In genomic region chr10:97708167-97708566, GRCh38 we compare ENCODE assay signal across 22 cellular contexts. TPM values are rescaled to one million over a fixed set of nuclear protein-coding genes. Genes with fewer than 3 reads are reported as not detected.
DNase-seq lines count a peak whose midpoint lies in the region; ATAC-seq and TF ChIP-seq lines count a peak whose summit lies in the region.
"Had no signal": no experiment of that assay in that cellular context is flagged by ENCODE, and none has a peak within 500 bp of the region (broad histone marks: within the 10 kb centered on the region; RNA-seq: fewer than 3 reads in every experiment).

No MANE protein-coding gene starts in this region.

- no peak overlapping the region for H3K9ac ChIP-seq in liver (ENCODE audit: low read depth in 1 of 2, low read length in 2 of 2)
- H3K9ac ChIP-seq: BLaER1, GM23248 had no signal

- H3K4me3 ChIP-seq in choroid plexus epithelial cell (ENCODE audit: low read depth, low read length) (no peak overlapping the region), liver (ENCODE audit: low read depth in 1 of 3, low read length in 3 of 3) (no peak overlapping the region), spleen (no peak overlapping the region), breast epithelium (no peak overlapping the region)
- H3K4me3 ChIP-seq: BLaER1, GM23248, HAP-1 had no signal

- ATAC-seq in activated CD4-positive, alpha-beta T cell treated with anti-CD3 and anti-CD28 coated beads for 36 hours = no peak
- ATAC-seq in activated T-cell treated with anti-CD3 and anti-CD28 coated beads, Interleukin-2, amount 50 U/mL, for 4 hours = no peak

- WGBS in liver = 87% methylated on average over 2 of the region's 2 CpGs
- WGBS in spleen, 5 donors = 87 to 98% (median 92%) methylated on average over 2 of the region's 2 CpGs

- no peaks in the 10 kb centered on the region for H3K36me3 Mint-ChIP-seq in activated CD4-positive, alpha-beta T cell treated with anti-CD3 and anti-CD28 coated beads for 36 hours (ENCODE audit: low read depth)
- H3K36me3 Mint-ChIP-seq in activated T-cell treated with anti-CD3 and anti-CD28 coated beads, Interleukin-2, amount 50 U/mL, for 4 hours (ENCODE audit: insufficient read depth) = no peaks in the 10 kb centered on the region

- H3K4me1 Mint-ChIP-seq in activated CD4-positive, alpha-beta T cell treated with anti-CD3 and anti-CD28 coated beads for 36 hours = peaks cover 4% of the 10 kb centered on the region
- H3K4me1 Mint-ChIP-seq in activated T-cell treated with anti-CD3 and anti-CD28 coated beads, Interleukin-2, amount 50 U/mL, for 4 hours (ENCODE audit: low read depth) = peaks cover 7% of the 10 kb centered on the region

- no peaks in the 10 kb centered on the region for H3K36me3 ChIP-seq in liver (ENCODE audit: control insufficient read depth in 4 of 4, insufficient read depth in 3 of 4, low read depth in 1 of 4, low read length in 3 of 4)
- H3K36me3 ChIP-seq in spleen = no peaks in the 10 kb centered on the region
- no peaks in the 10 kb centered on the region for H3K36me3 ChIP-seq in breast epithelium
- H3K36me3 ChIP-seq: BLaER1, HAP-1 had no signal

- POLR2A ChIA-PET in activated CD4-positive, alpha-beta T cell treated with anti-CD3 and anti-CD28 coated beads for 36 hours (lab: Charles Lee) = no interaction called here

- TF ChIP-seq RAD21 in liver (IDR thresholded peaks at IDR 0.05) = no peak

- H3K27ac Mint-ChIP-seq in activated CD4-positive, alpha-beta T cell treated with anti-CD3 and anti-CD28 coated beads for 36 hours = no peak overlapping the region
- H3K27ac Mint-ChIP-seq: CD4-positive, alpha-beta T cell had no signal

- intact Hi-C loops in spleen (cut with DNase I; ENCODE audit: low total_unique reads) (no loop called here), breast epithelium (cut with DNase I; ENCODE audit: low total_unique reads) (no loop called here)
- intact Hi-C loops in activated CD4-positive, alpha-beta T cell treated with anti-CD3 and anti-CD28 coated beads for 36 hours (cut with DNase I, micrococcal nuclease) = loop anchor here in 1 of 2 experiments (5.0 kb wide), 1 partner anchor 159 kb away; no protein-coding TSS in a partner anchor

- H3K27ac ChIP-seq in liver (ENCODE audit: low read depth in 1 of 2, low read length in 2 of 2) (peak overlapping the region; percentile 55 to 69), spleen (no peak overlapping the region), breast epithelium (no peak overlapping the region)
- H3K27ac ChIP-seq: BLaER1, GM23248 had no signal

- DNase-seq in choroid plexus epithelial cell (ENCODE audit: low read depth) (peak; percentile 53), spleen (peak; percentile 19), COLO668 (lab: John Stamatoyannopoulos, UW; ENCODE audit: unreplicated experiment) (no peak), breast epithelium (ENCODE audit: low spot score in 2 of 2) (no peak)
- no peak for DNase-seq in activated CD4-positive, alpha-beta T cell treated with anti-CD3 and anti-CD28 coated beads for 36 hours
- no peak for DNase-seq in activated T-cell treated with anti-CD3 and anti-CD28 coated beads, Interleukin-2, amount 50 U/mL, for 4 hours
- DNase-seq: Caco-2; CD4-positive, alpha-beta T cell; DMS 273 treated with DMSO at 0.1 percent for 48 hours; DMS79 treated with DMSO at 0.1 percent for 48 hours; GM23248; KBM-7; NCI-H1092 treated with DMSO at 0.1 percent for 48 hours; NCI-H1436 treated with DMSO at 0.1 percent for 48 hours; NCI-H1930; NCI-H2171 treated with DMSO at 0.1 percent for 48 hours; NCI-H524 treated with DMSO at 0.1 percent for 48 hours; NCI-H82; SIG-M5 had no signal

- no peak overlapping the region for H3K4me3 Mint-ChIP-seq in activated CD4-positive, alpha-beta T cell treated with anti-CD3 and anti-CD28 coated beads for 36 hours
- H3K4me3 Mint-ChIP-seq in activated T-cell treated with anti-CD3 and anti-CD28 coated beads, Interleukin-2, amount 50 U/mL, for 4 hours = no peak overlapping the region
- H3K4me3 Mint-ChIP-seq: CD4-positive, alpha-beta T cell had no signal

- CTCF ChIA-PET in activated CD4-positive, alpha-beta T cell treated with anti-CD3 and anti-CD28 coated beads for 36 hours (lab: Charles Lee) = interaction anchor here (1.2 to 14.7 kb wide), 7 partner anchors 8 to 161 kb away, joined by 3 to 384 read pairs (median 4); partner anchors contain the start of gene ZFYVE27

- H3K27me3 ChIP-seq in liver (ENCODE audit: control insufficient read depth in 4 of 4, insufficient read depth in 4 of 4, low read length in 3 of 4) = no peaks in the 10 kb centered on the region
- peaks cover 0 to 40% (median 0%) of the 10 kb centered on the region in 7 donors for H3K27me3 ChIP-seq in spleen (replicated peaks in 1 of 7)
- H3K27me3 ChIP-seq in breast epithelium = no peaks in the 10 kb centered on the region
- H3K27me3 ChIP-seq: BLaER1 had no signal

- peaks cover 24% of the 10 kb centered on the region for H3K27me3 Mint-ChIP-seq in activated CD4-positive, alpha-beta T cell treated with anti-CD3 and anti-CD28 coated beads for 36 hours
- peaks cover 27% of the 10 kb centered on the region for H3K27me3 Mint-ChIP-seq in activated T-cell treated with anti-CD3 and anti-CD28 coated beads, Interleukin-2, amount 50 U/mL, for 4 hours (ENCODE audit: low read depth)

- no peak for TF ChIP-seq CTCF in choroid plexus epithelial cell (conservative IDR thresholded peaks at IDR 0.05; ENCODE audit: low read depth, low read length)
- no peak for TF ChIP-seq CTCF in liver (IDR thresholded peaks at IDR 0.05; ENCODE audit: low read depth, low read length, missing input control)
- TF ChIP-seq CTCF in spleen (IDR thresholded peaks at IDR 0.05 in 8 of 11, conservative IDR thresholded peaks at IDR 0.05 in 3 of 11) = no peak
- no peak for TF ChIP-seq CTCF in breast epithelium (IDR thresholded peaks at IDR 0.05)

- H3K9me3 Mint-ChIP-seq in activated CD4-positive, alpha-beta T cell treated with anti-CD3 and anti-CD28 coated beads for 36 hours (ENCODE audit: low read depth) = no peaks in the 10 kb centered on the region
- no peaks in the 10 kb centered on the region for H3K9me3 Mint-ChIP-seq in activated T-cell treated with anti-CD3 and anti-CD28 coated beads, Interleukin-2, amount 50 U/mL, for 4 hours
- H3K9me3 Mint-ChIP-seq: CD4-positive, alpha-beta T cell had no signal

- H3K4me1 ChIP-seq in liver (ENCODE audit: control insufficient read depth in 4 of 4, insufficient read depth in 4 of 4, low read length in 3 of 4) (peaks cover 6 to 16% (median 11%) of the 10 kb centered on the region in 4 donors), spleen (peaks cover 2 to 30% (median 17%) of the 10 kb centered on the region in 6 donors), breast epithelium (no peaks in the 10 kb centered on the region)

- TF ChIP-seq POLR2A in spleen (IDR thresholded peaks at IDR 0.05) = no peak
- TF ChIP-seq POLR2A in breast epithelium (IDR thresholded peaks at IDR 0.05) = no peak

- H3K9me3 ChIP-seq in liver (ENCODE audit: control insufficient read depth in 4 of 4, low read length in 3 of 4) (no peaks in the 10 kb centered on the region), spleen (no peaks in the 10 kb centered on the region), breast epithelium (no peaks in the 10 kb centered on the region)
- H3K9me3 ChIP-seq: BLaER1, Caco-2, HAP-1 had no signal

TF ChIP-seq in liver, 16 proteins besides CTCF, POLR2A, EP300 and RAD21 (continues in another document):
- TF ChIP-seq NR2F2 (IDR thresholded peaks at IDR 0.05) = no peak
- TF ChIP-seq GABPA (IDR thresholded peaks at IDR 0.05 in 1 of 2, conservative IDR thresholded peaks at IDR 0.05 in 1 of 2) = no peak
- TF ChIP-seq JUND (IDR thresholded peaks at IDR 0.05) = no peak
- TF ChIP-seq HNF4A (conservative IDR thresholded peaks at IDR 0.05) = no peak
- no peak for TF ChIP-seq FOXA1 (IDR thresholded peaks at IDR 0.05)
- TF ChIP-seq YY1 (IDR thresholded peaks at IDR 0.05) = no peak
- TF ChIP-seq ATF3 (IDR thresholded peaks at IDR 0.05) = no peak
- no peak for TF ChIP-seq RXRA (IDR thresholded peaks at IDR 0.05)
- no peak for TF ChIP-seq FOXA2 (IDR thresholded peaks at IDR 0.05)
- TF ChIP-seq HNF4G (IDR thresholded peaks at IDR 0.05) = no peak

RNA-seq across cellular contexts. Expression of gene MARVELD1, which starts 5.4 kb away (rescaled TPM):
- total RNA-seq in liver (1 to 10 TPM; 2.3 to 3.3 TPM), spleen (10 to 100 TPM; 11.0 to 24.6 (median 17.2) TPM), breast epithelium (10 to 100 TPM; 13.4 to 19.8 (median 16.2) TPM)
- polyA plus RNA-seq in liver (1 to 10 TPM in 1 of 2 donors, under 1 TPM in 1; 0.72 to 3.3 TPM), spleen (1 to 10 TPM; 3.7 to 7.8 (median 6.4) TPM)
- 1 to 10 TPM; 1.8 to 1.9 TPM for total RNA-seq in activated CD4-positive, alpha-beta T cell treated with anti-CD3 and anti-CD28 coated beads for 36 hours
- total RNA-seq in activated T-cell treated with anti-CD3 and anti-CD28 coated beads, Interleukin-2, amount 50 U/mL, for 4 hours = 1 to 10 TPM; 1.6 to 2.5 (median 1.7) TPM

RNA-seq across cellular contexts. Expression of gene AVPI1, which starts 21.1 kb away (rescaled TPM):
- total RNA-seq in liver (1 to 10 TPM; 6.6 to 7.8 TPM), spleen (10 to 100 TPM in 6 of 7 donors, 1 to 10 TPM in 1; 4.8 to 35.8 (median 16.0) TPM), breast epithelium (10 to 100 TPM; 23.9 to 42.4 (median 39.0) TPM)
- polyA plus RNA-seq in liver (10 to 100 TPM; 16.0 to 22.1 TPM), spleen (10 to 100 TPM in 1 of 3 donors, 1 to 10 TPM in 2; 4.0 to 12.2 (median 6.2) TPM)
- 1 to 10 TPM; 2.1 to 2.2 TPM for total RNA-seq in activated CD4-positive, alpha-beta T cell treated with anti-CD3 and anti-CD28 coated beads for 36 hours
- total RNA-seq in activated T-cell treated with anti-CD3 and anti-CD28 coated beads, Interleukin-2, amount 50 U/mL, for 4 hours = 1 to 10 TPM; 1.6 to 2.5 (median 1.8) TPM

RNA-seq across cellular contexts. Expression of gene ZFYVE27, which starts 28.8 kb away (rescaled TPM):
- total RNA-seq in liver (10 to 100 TPM; 14.6 to 25.9 TPM), spleen (10 to 100 TPM; 29.2 to 42.2 (median 34.1) TPM), breast epithelium (10 to 100 TPM; 26.9 to 37.6 (median 29.2) TPM)
- polyA plus RNA-seq in liver (10 to 100 TPM; 10.2 to 11.6 TPM), spleen (10 to 100 TPM; 16.8 to 24.7 (median 17.5) TPM)
- total RNA-seq in activated CD4-positive, alpha-beta T cell treated with anti-CD3 and anti-CD28 coated beads for 36 hours = 10 to 100 TPM; 20.2 to 22.6 TPM
- total RNA-seq in activated T-cell treated with anti-CD3 and anti-CD28 coated beads, Interleukin-2, amount 50 U/mL, for 4 hours = 10 to 100 TPM; 27.1 to 27.6 (median 27.1) TPM

Comparison
In these comparisons a context has a peak if more than half of its experiments do, and no peak if none do; other contexts are left out.
1. DNase-seq: peak in choroid plexus epithelial cell (single experiment) and spleen (single experiment); none in COLO668 (single experiment), breast epithelium (0 of 2), activated CD4-positive, alpha-beta T cell treated with anti-CD3 and anti-CD28 coated beads for 36 hours (single experiment) and activated T-cell treated with anti-CD3 and anti-CD28 coated beads, Interleukin-2, amount 50 U/mL, for 4 hours (single experiment).
2. H3K27ac ChIP-seq: peak in liver (2 of 2); none in spleen (0 of 8) and breast epithelium (0 of 2).